In the genomic region with DNA sequence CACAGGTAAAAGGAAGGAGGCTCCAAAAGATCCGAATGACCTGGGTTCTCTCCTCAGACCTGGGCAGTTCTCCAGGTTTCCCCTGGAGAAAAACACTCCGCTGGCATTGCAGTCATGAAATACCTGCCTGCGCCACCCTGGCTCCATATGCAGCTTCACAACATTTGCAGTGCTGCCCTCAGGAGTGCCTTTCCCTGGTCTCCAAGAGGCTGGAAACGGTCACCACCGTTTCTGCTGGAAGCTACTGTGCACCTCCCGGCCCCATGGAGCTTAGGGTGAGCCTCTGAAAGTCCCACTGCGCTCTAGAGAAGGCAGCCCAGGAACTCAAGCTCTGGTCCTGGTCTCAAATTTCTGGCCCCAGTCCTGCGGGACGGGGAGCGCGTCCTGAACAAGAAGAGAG, we compare ENCODE assay signal across 1 cellular context.
TF ChIP-seq lines count a peak whose summit lies in the region.

No MANE protein-coding gene starts in this region.

TF ChIP-seq in K562, 482 proteins besides CTCF, POLR2A, EP300 and RAD21 (continued from another document):
- TF ChIP-seq RB1 (IDR thresholded peaks at IDR 0.05; ENCODE audit: low read depth): no peak
- TF ChIP-seq, protein P1, sequence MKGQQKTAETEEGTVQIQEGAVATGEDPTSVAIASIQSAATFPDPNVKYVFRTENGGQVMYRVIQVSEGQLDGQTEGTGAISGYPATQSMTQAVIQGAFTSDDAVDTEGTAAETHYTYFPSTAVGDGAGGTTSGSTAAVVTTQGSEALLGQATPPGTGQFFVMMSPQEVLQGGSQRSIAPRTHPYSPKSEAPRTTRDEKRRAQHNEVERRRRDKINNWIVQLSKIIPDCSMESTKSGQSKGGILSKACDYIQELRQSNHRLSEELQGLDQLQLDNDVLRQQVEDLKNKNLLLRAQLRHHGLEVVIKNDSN (CRISPR knock-in tag; IDR thresholded peaks at IDR 0.05): no peak
- no peak for TF ChIP-seq ZNF311 (CRISPR knock-in tag; IDR thresholded peaks at IDR 0.05)
- TF ChIP-seq EGR1 (conservative IDR thresholded peaks at IDR 0.05): no peak
- TF ChIP-seq, protein P2, sequence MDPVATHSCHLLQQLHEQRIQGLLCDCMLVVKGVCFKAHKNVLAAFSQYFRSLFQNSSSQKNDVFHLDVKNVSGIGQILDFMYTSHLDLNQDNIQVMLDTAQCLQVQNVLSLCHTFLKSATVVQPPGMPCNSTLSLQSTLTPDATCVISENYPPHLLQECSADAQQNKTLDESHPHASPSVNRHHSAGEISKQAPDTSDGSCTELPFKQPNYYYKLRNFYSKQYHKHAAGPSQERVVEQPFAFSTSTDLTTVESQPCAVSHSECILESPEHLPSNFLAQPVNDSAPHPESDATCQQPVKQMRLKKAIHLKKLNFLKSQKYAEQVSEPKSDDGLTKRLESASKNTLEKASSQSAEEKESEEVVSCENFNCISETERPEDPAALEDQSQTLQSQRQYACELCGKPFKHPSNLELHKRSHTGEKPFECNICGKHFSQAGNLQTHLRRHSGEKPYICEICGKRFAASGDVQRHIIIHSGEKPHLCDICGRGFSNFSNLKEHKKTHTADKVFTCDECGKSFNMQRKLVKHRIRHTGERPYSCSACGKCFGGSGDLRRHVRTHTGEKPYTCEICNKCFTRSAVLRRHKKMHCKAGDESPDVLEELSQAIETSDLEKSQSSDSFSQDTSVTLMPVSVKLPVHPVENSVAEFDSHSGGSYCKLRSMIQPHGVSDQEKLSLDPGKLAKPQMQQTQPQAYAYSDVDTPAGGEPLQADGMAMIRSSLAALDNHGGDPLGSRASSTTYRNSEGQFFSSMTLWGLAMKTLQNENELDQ (CRISPR knock-in tag; IDR thresholded peaks at IDR 0.05; ENCODE audit: borderline replicate concordance): no peak
- TF ChIP-seq, protein P3, sequence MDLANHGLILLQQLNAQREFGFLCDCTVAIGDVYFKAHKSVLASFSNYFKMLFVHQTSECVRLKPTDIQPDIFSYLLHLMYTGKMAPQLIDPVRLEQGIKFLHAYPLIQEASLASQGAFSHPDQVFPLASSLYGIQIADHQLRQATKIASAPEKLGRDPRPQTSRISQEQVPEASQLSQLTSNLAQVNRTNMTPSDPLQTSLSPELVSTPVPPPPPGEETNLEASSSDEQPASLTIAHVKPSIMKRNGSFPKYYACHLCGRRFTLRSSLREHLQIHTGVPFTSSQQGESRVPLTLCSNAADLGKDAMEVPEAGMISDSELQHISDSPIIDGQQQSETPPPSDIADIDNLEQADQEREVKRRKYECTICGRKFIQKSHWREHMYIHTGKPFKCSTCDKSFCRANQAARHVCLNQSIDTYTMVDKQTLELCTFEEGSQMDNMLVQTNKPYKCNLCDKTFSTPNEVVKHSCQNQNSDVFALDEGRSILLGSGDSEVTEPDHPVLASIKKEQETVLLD (IDR thresholded peaks at IDR 0.05): no peak
- TF ChIP-seq HNRNPL (IDR thresholded peaks at IDR 0.05; ENCODE audit: low read depth, low read length): no peak
- no peak for TF ChIP-seq POLR2AphosphoS2 (IDR thresholded peaks at IDR 0.05; ENCODE audit: low read length)
- no peak for TF ChIP-seq ELF4 (CRISPR knock-in tag; IDR thresholded peaks at IDR 0.05)
- TF ChIP-seq ZNF165 (CRISPR knock-in tag; IDR thresholded peaks at IDR 0.05; ENCODE audit: borderline replicate concordance): no peak
- no peak for TF ChIP-seq CTBP1 (IDR thresholded peaks at IDR 0.05; ENCODE audit: borderline replicate concordance)
- TF ChIP-seq TCF7 (IDR thresholded peaks at IDR 0.05; ENCODE audit: borderline replicate concordance): no peak
TF ChIP-seq in K562: peak in this region for 0.
